In the genomic region with DNA sequence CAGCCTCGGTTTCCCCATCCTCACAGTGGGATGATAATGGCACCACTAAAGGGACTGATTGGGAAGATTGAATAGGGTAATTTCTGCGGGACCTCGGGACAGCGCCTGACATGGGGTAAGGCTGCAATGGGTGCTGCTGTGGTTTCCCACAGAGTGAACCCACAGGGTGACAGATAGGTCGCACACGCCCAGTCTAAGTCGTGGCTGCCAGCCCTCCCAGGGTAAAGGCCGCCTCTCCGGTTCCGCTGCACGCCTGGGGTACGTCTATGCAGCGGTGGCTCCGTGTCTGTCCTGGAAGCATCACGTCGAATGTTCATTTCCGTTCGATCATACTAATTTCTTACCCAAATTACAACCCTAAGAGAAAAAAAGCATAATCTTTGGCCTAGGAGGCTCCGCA, we compare ENCODE assay signal across 8 cellular contexts. TPM values are rescaled to one million over a fixed set of nuclear protein-coding genes. Genes with fewer than 3 reads are reported as not detected.
A peak's percentile ranks its signal among the peaks of the same experiment; 100 is the strongest.
DNase-seq lines count a peak whose midpoint lies in the region; ATAC-seq and TF ChIP-seq lines count a peak whose summit lies in the region.

No MANE protein-coding gene starts in this region.

- TF ChIP-seq CTCF in A673 (conservative IDR thresholded peaks at IDR 0.05; ENCODE audit: low read depth, low read length): no peak
- no peak for TF ChIP-seq CTCF in MCF 10A (IDR thresholded peaks at IDR 0.05; ENCODE audit: unreplicated experiment)

- no peak for ATAC-seq in GM21723 (IDR thresholded peaks at IDR 0.05; ENCODE audit: unreplicated experiment)

- peaks cover 3% of the 10 kb centered on the region for H3K4me1 ChIP-seq in A673 (ENCODE audit: insufficient read depth, low read length, poor library complexity, severe bottlenecking)
- peaks cover 14% of the 10 kb centered on the region for H3K4me1 ChIP-seq in muscle layer of colon (ENCODE audit: insufficient read depth, low read length)

- peak overlapping the region; percentile 70 to 92 (median 88) for H3K4me3 Mint-ChIP-seq in IgD-negative memory B cell
- H3K4me3 Mint-ChIP-seq in MCF 10A (ENCODE audit: unreplicated experiment): peak overlapping the region; percentile 46

- no peak overlapping the region for H3K9ac ChIP-seq in muscle layer of colon (ENCODE audit: low read length)

- POLR2A ChIA-PET in A673 (lab: Charles Lee; ENCODE audit: low non-redundant PET): no interaction called here
- POLR2A ChIA-PET in MCF 10A (lab: Yijun Ruan, JAX): interaction anchor here (0.6 kb wide), 1 partner anchor 1159 kb away, joined by 6 read pairs; no protein-coding TSS in a partner anchor

- peaks cover 25% of the 10 kb centered on the region for H3K27me3 Mint-ChIP-seq in IgD-negative memory B cell
- H3K27me3 Mint-ChIP-seq in MCF 10A (ENCODE audit: insufficient read depth, unreplicated experiment): peaks cover 35% of the 10 kb centered on the region

- H3K9me3 Mint-ChIP-seq in IgD-negative memory B cell: no peaks in the 10 kb centered on the region
- no peaks in the 10 kb centered on the region for H3K9me3 Mint-ChIP-seq in MCF 10A (ENCODE audit: unreplicated experiment)

- H3K36me3 ChIP-seq in A673 (ENCODE audit: insufficient read depth, low read length, poor library complexity, severe bottlenecking) (no peaks in the 10 kb centered on the region), muscle layer of colon (ENCODE audit: insufficient read depth, low read length) (no peaks in the 10 kb centered on the region)

- H3K27ac ChIP-seq in A673 (ENCODE audit: low read depth, low read length, poor library complexity, severe bottlenecking) (no peak overlapping the region), muscle layer of colon (ENCODE audit: low read depth, low read length) (no peak overlapping the region)

- BruUV-seq in A673 (replicated peaks; lab: Mats Ljungman, UMichigan) (no TSS peak), MCF 10A (replicated peaks; lab: Mats Ljungman, UMichigan) (no TSS peak)

- intact Hi-C loops in A673 (cut with micrococcal nuclease; ENCODE audit: unreplicated experiment) (loop anchor here (5.0 kb wide), 2 partner anchors 97 to 392 kb away; no protein-coding TSS in a partner anchor), MCF 10A (cut with micrococcal nuclease) (loop anchor here (1.0 to 5.0 kb wide), 4 partner anchors 96 to 562 kb away; no protein-coding TSS in a partner anchor)

- H3K36me3 Mint-ChIP-seq in IgD-negative memory B cell (peaks cover 1% of the 10 kb centered on the region), MCF 10A (ENCODE audit: insufficient read depth, unreplicated experiment) (no peaks in the 10 kb centered on the region)

- H3K9me3 ChIP-seq in A673 (ENCODE audit: low read depth, low read length, poor library complexity, severe bottlenecking) (no peaks in the 10 kb centered on the region), muscle layer of colon (ENCODE audit: low read length) (no peaks in the 10 kb centered on the region)

- H3K4me3 ChIP-seq in A673 (ENCODE audit: low read depth, low read length, poor library complexity, severe bottlenecking) (peak overlapping the region; percentile 45), muscle layer of colon (ENCODE audit: low read depth in 1 of 2, low read length in 2 of 2) (peak overlapping the region; percentile 40 to 46)

- H3K27ac Mint-ChIP-seq in IgD-negative memory B cell (peak overlapping the region; percentile 31 to 97 (median 90)), MCF 10A (ENCODE audit: low read depth, unreplicated experiment) (no peak overlapping the region)

- CTCF ChIA-PET in A673 (lab: Charles Lee): interaction anchor here (0.5 to 0.6 kb wide), 3 partner anchors 9 to 533 kb away, joined by 3 to 8 read pairs (median 4); no protein-coding TSS in a partner anchor
- CTCF ChIA-PET in MCF 10A (lab: Yijun Ruan, JAX): interaction anchor here (0.6 to 0.7 kb wide), 2 partner anchors 613 to 713 kb away, joined by 4 read pairs; no protein-coding TSS in a partner anchor

- H3K27me3 ChIP-seq in A673 (replicated peaks; ENCODE audit: insufficient read depth, low read depth, low read length, poor library complexity): peaks cover 65% of the 10 kb centered on the region
- peaks cover 50 to 55% of the 10 kb centered on the region in 2 donors for H3K27me3 ChIP-seq in muscle layer of colon (ENCODE audit: control insufficient read depth in 1 of 2, insufficient read depth in 2 of 2, low read length in 2 of 2)

- DNase-seq in A673 (ENCODE audit: low spot score): no peak
- no peak for DNase-seq in MCF 10A (ENCODE audit: unreplicated experiment)
- DNase-seq in DMS79 treated with DMSO at 0.1 percent for 48 hours (lab: John Stamatoyannopoulos, UW): no peak
- no peak for DNase-seq in NCI-H128 (lab: John Stamatoyannopoulos, UW; ENCODE audit: unreplicated experiment)
- no peak for DNase-seq in NCI-H2227 treated with DMSO at 0.1 percent for 48 hours (lab: John Stamatoyannopoulos, UW)

- H3K4me1 Mint-ChIP-seq in IgD-negative memory B cell: peaks cover 23 to 30% (median 25%) of the 10 kb centered on the region in 3 donors
- peaks cover 16% of the 10 kb centered on the region for H3K4me1 Mint-ChIP-seq in MCF 10A (ENCODE audit: insufficient read depth, unreplicated experiment)

RNA-seq across cellular contexts. Expression of a gene that starts 0.6 kb away (rescaled TPM):
- total RNA-seq in A673 (2021) (not detected in 2 replicates), MCF 10A (2022) (not detected in 2 replicates)
- polyA plus RNA-seq in IgD-negative memory B cell: not detected

RNA-seq across cellular contexts. Expression of a gene that starts 4.0 kb away (rescaled TPM):
- total RNA-seq in A673 (2021): 27.2 and 27.5 TPM in 2 replicates
- 8.6 TPM for polyA plus RNA-seq in IgD-negative memory B cell
- 9.7 and 10.6 TPM in 2 replicates for total RNA-seq in MCF 10A (2022)

RNA-seq across cellular contexts. Expression of a gene that starts 55.9 kb away (rescaled TPM):
- total RNA-seq in A673 (2021): 41.4 and 42.5 TPM in 2 replicates
- polyA plus RNA-seq in IgD-negative memory B cell: 39.3 TPM
- 41.1 and 44.6 TPM in 2 replicates for total RNA-seq in MCF 10A (2022)
